Comparison of ENCODE assay signal across 9 cellular contexts in the genomic region with DNA sequence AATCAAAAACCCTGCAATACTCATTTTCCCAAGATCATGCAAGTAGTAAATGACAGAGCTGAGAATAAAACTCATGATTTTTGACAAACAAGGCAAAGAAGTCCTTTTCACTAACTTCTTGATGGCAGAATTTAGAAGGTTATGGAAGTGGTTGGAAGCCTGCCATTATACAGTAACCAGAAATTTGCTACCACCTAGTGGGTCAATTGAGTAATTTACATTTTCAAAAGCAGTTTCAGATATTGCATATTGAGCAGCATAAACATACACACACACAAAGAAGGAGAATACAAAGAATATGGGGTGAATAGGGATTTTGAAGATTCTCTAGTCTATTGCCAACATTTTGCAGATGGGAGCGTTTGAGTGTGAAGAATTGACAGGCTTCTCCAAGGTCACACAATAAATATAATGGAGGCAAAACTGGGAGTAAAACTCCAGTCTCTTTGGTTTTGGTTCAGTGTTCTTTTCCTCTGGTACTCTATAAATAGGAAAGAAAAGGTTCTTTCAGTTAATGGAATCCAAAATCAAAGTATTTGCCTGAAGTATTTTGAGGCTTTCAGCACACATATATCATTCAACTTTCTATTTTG.
DNase-seq lines count a peak whose midpoint lies in the region; ATAC-seq, FAIRE-seq and TF ChIP-seq lines count a peak whose summit lies in the region.
"Had no signal": no experiment of that assay in that cellular context is flagged by ENCODE, and none has a peak within 500 bp of the region (broad histone marks: within the 10 kb centered on the region; RNA-seq: fewer than 3 reads in every experiment).

No MANE protein-coding gene starts in this region.

- H3K9me3 ChIP-seq in vagina, result no peaks in the 10 kb centered on the region

- peaks cover 5% of the 10 kb centered on the region for H3K9me3 Mint-ChIP-seq in mesothelial cell of epicardium
- H3K9me3 Mint-ChIP-seq: stimulated activated naive CD8-positive, alpha-beta T cell treated with anti-CD3 and anti-CD28 coated beads, Interleukin-15, Interleukin-2, amounts not matched to agents 100 ng/mL and 50 ng/mL, for 24 hours had no signal

- TF ChIP-seq CTCF in AG04449 (IDR thresholded peaks at IDR 0.05; ENCODE audit: insufficient read depth, low read length, missing control alignments), result peak; percentile 50
- peak; percentile 83 for TF ChIP-seq CTCF in mesothelial cell of epicardium (IDR thresholded peaks at IDR 0.05; ENCODE audit: unreplicated experiment)
- peak in 1 of 3 experiments; percentile 29 for TF ChIP-seq CTCF in vagina (IDR thresholded peaks at IDR 0.05)

- ATAC-seq in HG03097 (IDR thresholded peaks at IDR 0.05; ENCODE audit: low FRiP score, unreplicated experiment), result peak; percentile 67

- POLR2A ChIA-PET in AG04449 (lab: Yijun Ruan, JAX), result no interaction called here

- no peak overlapping the region for H3K27ac ChIP-seq in vagina

- no peak overlapping the region for H3K4me3 Mint-ChIP-seq in mesothelial cell of epicardium
- H3K4me3 Mint-ChIP-seq: stimulated activated naive CD8-positive, alpha-beta T cell treated with anti-CD3 and anti-CD28 coated beads, Interleukin-15, Interleukin-2, amounts not matched to agents 100 ng/mL and 50 ng/mL, for 24 hours had no signal

- H3K4me1 Mint-ChIP-seq in mesothelial cell of epicardium, result peaks cover 5% of the 10 kb centered on the region

- H3K4me1 ChIP-seq in vagina, result no peaks in the 10 kb centered on the region

- H3K4me3 ChIP-seq in AG04449 (ENCODE audit: low read depth, low read length) (no peak overlapping the region), vagina (no peak overlapping the region)

- H3K36me3 ChIP-seq in vagina, result no peaks in the 10 kb centered on the region

- peak; percentile 64 for FAIRE-seq in GM12891 (lab: Jason Lieb, UNC)

- no peaks in the 10 kb centered on the region for H3K27me3 Mint-ChIP-seq in mesothelial cell of epicardium (ENCODE audit: low read depth)
- H3K27me3 Mint-ChIP-seq: stimulated activated naive CD8-positive, alpha-beta T cell treated with anti-CD3 and anti-CD28 coated beads, Interleukin-15, Interleukin-2, amounts not matched to agents 100 ng/mL and 50 ng/mL, for 24 hours had no signal

- no peak overlapping the region for H3K27ac Mint-ChIP-seq in mesothelial cell of epicardium
- H3K27ac Mint-ChIP-seq: stimulated activated naive CD8-positive, alpha-beta T cell treated with anti-CD3 and anti-CD28 coated beads, Interleukin-15, Interleukin-2, amounts not matched to agents 100 ng/mL and 50 ng/mL, for 24 hours had no signal

- CTCF ChIA-PET in AG04449 (lab: Yijun Ruan, JAX), result interaction anchor here (0.6 to 6.8 kb wide), 16 partner anchors 9 to 1062 kb away, joined by 3 to 54 read pairs (median 4); no protein-coding TSS in a partner anchor

- no peaks in the 10 kb centered on the region for H3K36me3 Mint-ChIP-seq in mesothelial cell of epicardium

- DNase-seq in AG04449 (ENCODE audit: low read depth, low spot score), result peak; percentile 36
- no peak for DNase-seq in GM12891 (ENCODE audit: insufficient read length, low spot score)
- DNase-seq in NCI-H510A treated with DMSO at 0.1 percent for 48 hours (lab: John Stamatoyannopoulos, UW), result peak; percentile 62
- DNase-seq in cerebellum (ENCODE audit: low spot score), result peak; percentile 35
- DNase-seq in mesothelial cell of epicardium (ENCODE audit: low spot score in 2 of 2, unreplicated experiment in 2 of 2), result no peak
- no peak for DNase-seq in activated CD4-positive, alpha-beta T cell treated with anti-CD3 and anti-CD28 coated beads, Interleukin-2, amount 50 U/mL, for 1 hour
- no peak for DNase-seq in vagina (ENCODE audit: extremely low spot score in 2 of 2)

- no peaks in the 10 kb centered on the region for H3K27me3 ChIP-seq in vagina

- intact Hi-C loops in vagina (cut with DNase I), result no loop called here

- TF ChIP-seq POLR2A in GM12891 (IDR thresholded peaks at IDR 0.05; ENCODE audit: low read depth, low read length) (no peak), vagina (IDR thresholded peaks at IDR 0.05) (no peak)

TF ChIP-seq in GM12891, 5 proteins besides CTCF, POLR2A, EP300 and RAD21:
- TF ChIP-seq POLR2AphosphoS5 (IDR thresholded peaks at IDR 0.05; ENCODE audit: low read depth, low read length) (no peak), SPI1 (IDR thresholded peaks at IDR 0.05; ENCODE audit: low read depth, low read length) (no peak), POU2F2 (IDR thresholded peaks at IDR 0.05; ENCODE audit: low read depth, low read length) (no peak), TAF1 (IDR thresholded peaks at IDR 0.05; ENCODE audit: low read depth, low read length) (no peak), PAX5 (IDR thresholded peaks at IDR 0.05; ENCODE audit: insufficient read depth, low read length, severe bottlenecking) (no peak)
TF ChIP-seq in GM12891: peak in this region for 0.

Comparison
In these comparisons a context has a peak if more than half of its experiments do, and no peak if none do; other contexts are left out.
1. DNase-seq: peak in AG04449 (single experiment), NCI-H510A treated with DMSO at 0.1 percent for 48 hours (single experiment) and cerebellum (single experiment); none in GM12891 (single experiment), mesothelial cell of epicardium (0 of 2), activated CD4-positive, alpha-beta T cell treated with anti-CD3 and anti-CD28 coated beads, Interleukin-2, amount 50 U/mL, for 1 hour (single experiment) and vagina (0 of 2).